9 cellular contexts compared by ENCODE assay signal in genomic region chr17:83125515-83126274, GRCh38. TPM values are rescaled to one million over a fixed set of nuclear protein-coding genes. Genes with fewer than 3 reads are reported as not detected.
DNase-seq lines count a peak whose midpoint lies in the region; ATAC-seq lines count a peak whose summit lies in the region.
"Had no signal": no experiment of that assay in that cellular context is flagged by ENCODE, and none has a peak within 500 bp of the region (broad histone marks: within the 10 kb centered on the region; RNA-seq: fewer than 3 reads in every experiment).

No MANE protein-coding gene starts in this region.

- H2BK5ac ChIP-seq in mesendoderm (ENCODE audit: low read length) = no peak overlapping the region

- DNase-seq in activated CD8-positive, alpha-beta memory T cell treated with anti-CD3 and anti-CD28 coated beads, Interleukin-2, amount 10 ng/mL, durations not matched to agents 7 days and 5 days = peak; percentile 64
- DNase-seq in activated CD8-positive, alpha-beta memory T cell treated with anti-CD3 and anti-CD28 coated beads for 24 hours = no peak
- DNase-seq in SIG-M5 treated with dmso at 0.1 percent for 504 hours (lab: John Stamatoyannopoulos, UW; ENCODE audit: unreplicated experiment) (peak; percentile 87), right cardiac atrium (peak in 2 of 3 donors; percentile 72 to 73), superior temporal gyrus (ENCODE audit: extremely low spot score) (peak; percentile 15), mesendoderm (no peak)
- DNase-seq: NK-92 treated with Interleukin-12 subunit alpha and Interleukin-12 subunit beta, amount 100 ng/mL, for 24 hours had no signal

- no peak overlapping the region for H3K4me2 ChIP-seq in mesendoderm (ENCODE audit: low read length)

- CTCF ChIA-PET in activated CD8-positive, alpha-beta memory T cell treated with anti-CD3 and anti-CD28 coated beads, Interleukin-2, amount 10 ng/mL, durations not matched to agents 7 days and 5 days (lab: Charles Lee) = interaction anchor here (0.9 to 1.4 kb wide), 4 partner anchors 70 to 344 kb away, joined by 3 to 6 read pairs (median 4); no protein-coding TSS in a partner anchor

- H3K56ac ChIP-seq in mesendoderm (ENCODE audit: low read length) = no peak overlapping the region

- no peak overlapping the region for H4K5ac ChIP-seq in mesendoderm (ENCODE audit: low read length)

- H3K36me3 ChIP-seq in mesendoderm (ENCODE audit: control insufficient read depth, insufficient read depth, low read length) = no peaks in the 10 kb centered on the region

- H3K18ac ChIP-seq in mesendoderm (ENCODE audit: low read length) = no peak overlapping the region

- peaks cover 5% of the 10 kb centered on the region for H3K36me3 Mint-ChIP-seq in activated CD8-positive, alpha-beta memory T cell treated with anti-CD3 and anti-CD28 coated beads, Interleukin-2, amount 10 ng/mL, durations not matched to agents 7 days and 5 days

- H3K79me1 ChIP-seq in mesendoderm (ENCODE audit: low read length) = no peaks in the 10 kb centered on the region

- no peaks in the 10 kb centered on the region for H3K9me3 ChIP-seq in right cardiac atrium (ENCODE audit: control insufficient read depth, low read length)

- no peak overlapping the region for H3K27ac ChIP-seq in right cardiac atrium (ENCODE audit: low read length)
- no peak overlapping the region for H3K27ac ChIP-seq in mesendoderm (ENCODE audit: low read depth, low read length)

- H3K79me2 ChIP-seq in mesendoderm (ENCODE audit: control insufficient read depth, insufficient read depth, low read length) = no peaks in the 10 kb centered on the region

- H2BK120ac ChIP-seq in mesendoderm (ENCODE audit: low read depth, low read length) = no peak overlapping the region

- intact Hi-C loops in right cardiac atrium (cut with DNase I) = no loop called here

- H3K27me3 ChIP-seq in right cardiac atrium (ENCODE audit: control insufficient read depth, insufficient read depth) = no peaks in the 10 kb centered on the region
- no peaks in the 10 kb centered on the region for H3K27me3 ChIP-seq in mesendoderm (ENCODE audit: insufficient read depth, low read length, poor library complexity)

- peak overlapping the region; percentile 80 for H3K27ac Mint-ChIP-seq in activated CD8-positive, alpha-beta memory T cell treated with anti-CD3 and anti-CD28 coated beads, Interleukin-2, amount 10 ng/mL, durations not matched to agents 7 days and 5 days

- H3K23ac ChIP-seq in mesendoderm (ENCODE audit: low read length) = no peak overlapping the region

- WGBS in right cardiac atrium = 73% methylated on average over 21 of the region's 21 CpGs
- no CpG with 5 or more reads among the region's 21 CpGs for WGBS in mesendoderm (ENCODE audit: extremely low coverage, insufficient coverage, low lambda C conversion rate)

- H2AK5ac ChIP-seq in mesendoderm (ENCODE audit: low read length) = no peak overlapping the region

- no peak overlapping the region for H2BK15ac ChIP-seq in mesendoderm (replicated peaks; ENCODE audit: low read depth)

- no peaks in the 10 kb centered on the region for H3K9me3 Mint-ChIP-seq in activated CD8-positive, alpha-beta memory T cell treated with anti-CD3 and anti-CD28 coated beads, Interleukin-2, amount 10 ng/mL, durations not matched to agents 7 days and 5 days (ENCODE audit: low read depth)

- H3K27me3 Mint-ChIP-seq in activated CD8-positive, alpha-beta memory T cell treated with anti-CD3 and anti-CD28 coated beads, Interleukin-2, amount 10 ng/mL, durations not matched to agents 7 days and 5 days = peaks cover 41% of the 10 kb centered on the region

- no peak overlapping the region for H3K9ac ChIP-seq in mesendoderm (ENCODE audit: low read length)

- no peak overlapping the region for H3K4me3 Mint-ChIP-seq in activated CD8-positive, alpha-beta memory T cell treated with anti-CD3 and anti-CD28 coated beads, Interleukin-2, amount 10 ng/mL, durations not matched to agents 7 days and 5 days

- H3K4me3 ChIP-seq in right cardiac atrium (ENCODE audit: low read length) (no peak overlapping the region), mesendoderm (ENCODE audit: low read length) (no peak overlapping the region)

- no peak overlapping the region for H4K8ac ChIP-seq in mesendoderm (ENCODE audit: low read depth, low read length)

- peak; percentile 60 for ATAC-seq in activated CD8-positive, alpha-beta memory T cell treated with anti-CD3 and anti-CD28 coated beads, Interleukin-2, amount 10 ng/mL, durations not matched to agents 7 days and 5 days
- ATAC-seq in right cardiac atrium (peak in 1 of 2 donors; percentile 30), HG03095 (IDR thresholded peaks at IDR 0.05; ENCODE audit: unreplicated experiment) (no peak), HG03521 (IDR thresholded peaks at IDR 0.05; ENCODE audit: unreplicated experiment) (no peak)

- no peak overlapping the region for H3K4ac ChIP-seq in mesendoderm (ENCODE audit: low read depth, low read length)

- peaks cover 40% of the 10 kb centered on the region for H3K4me1 Mint-ChIP-seq in activated CD8-positive, alpha-beta memory T cell treated with anti-CD3 and anti-CD28 coated beads, Interleukin-2, amount 10 ng/mL, durations not matched to agents 7 days and 5 days

- H3K4me1 ChIP-seq in right cardiac atrium (ENCODE audit: control insufficient read depth, insufficient read depth, low read length) = no peaks in the 10 kb centered on the region
- H3K4me1 ChIP-seq in mesendoderm (ENCODE audit: control insufficient read depth, low read depth, low read length) = no peaks in the 10 kb centered on the region

RNA-seq across cellular contexts. Expression of gene METRNL, which starts 46.3 kb away (rescaled TPM):
- total RNA-seq in activated CD8-positive, alpha-beta memory T cell treated with anti-CD3 and anti-CD28 coated beads, Interleukin-2, amount 10 ng/mL, durations not matched to agents 7 days and 5 days = 10 to 100 TPM; 42.9 to 49.9 TPM
- total RNA-seq in right cardiac atrium = 10 to 100 TPM; 57.3 to 77.1 (median 70.9) TPM
- polyA plus RNA-seq in right cardiac atrium = 67.9 TPM
- 6.8 TPM for polyA plus RNA-seq in mesendoderm (2013, experiment 1 of 2)
- 6.3 TPM for polyA plus RNA-seq in mesendoderm (2013, experiment 2 of 2)

Comparison
In these comparisons a context has a peak if more than half of its experiments do, and no peak if none do; other contexts are left out.
1. DNase-seq: peak in activated CD8-positive, alpha-beta memory T cell treated with anti-CD3 and anti-CD28 coated beads, Interleukin-2, amount 10 ng/mL, durations not matched to agents 7 days and 5 days (single experiment), SIG-M5 treated with dmso at 0.1 percent for 504 hours (single experiment), right cardiac atrium (2 of 3) and superior temporal gyrus (single experiment); none in activated CD8-positive, alpha-beta memory T cell treated with anti-CD3 and anti-CD28 coated beads for 24 hours (single experiment) and mesendoderm (single experiment).